In the genomic region with DNA sequence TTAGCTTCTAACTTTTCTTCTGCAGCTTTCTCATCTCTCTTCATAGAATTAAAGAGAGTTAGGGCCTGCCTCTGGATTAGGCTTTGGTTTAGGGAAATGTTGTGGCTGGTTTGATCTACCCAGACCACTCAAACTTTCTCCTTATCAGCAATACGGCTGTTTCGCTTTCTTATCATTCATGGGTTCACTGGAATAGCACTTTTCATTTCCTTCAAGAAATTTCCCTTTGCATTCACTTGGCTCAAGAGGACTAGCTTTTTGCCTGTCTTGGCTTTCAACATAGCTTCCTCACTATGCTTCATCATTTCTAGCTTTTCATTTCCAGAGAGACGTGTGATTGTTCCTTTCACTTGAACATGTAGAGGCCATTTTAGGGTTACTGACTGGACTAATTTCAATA, we compare ENCODE assay signal across 1 cellular context.
TF ChIP-seq lines count a peak whose summit lies in the region.

No MANE protein-coding gene starts in this region.

TF ChIP-seq in HEK293, 187 proteins besides CTCF, POLR2A, EP300 and RAD21 (continued from another document):
- TF ChIP-seq, protein P1, sequence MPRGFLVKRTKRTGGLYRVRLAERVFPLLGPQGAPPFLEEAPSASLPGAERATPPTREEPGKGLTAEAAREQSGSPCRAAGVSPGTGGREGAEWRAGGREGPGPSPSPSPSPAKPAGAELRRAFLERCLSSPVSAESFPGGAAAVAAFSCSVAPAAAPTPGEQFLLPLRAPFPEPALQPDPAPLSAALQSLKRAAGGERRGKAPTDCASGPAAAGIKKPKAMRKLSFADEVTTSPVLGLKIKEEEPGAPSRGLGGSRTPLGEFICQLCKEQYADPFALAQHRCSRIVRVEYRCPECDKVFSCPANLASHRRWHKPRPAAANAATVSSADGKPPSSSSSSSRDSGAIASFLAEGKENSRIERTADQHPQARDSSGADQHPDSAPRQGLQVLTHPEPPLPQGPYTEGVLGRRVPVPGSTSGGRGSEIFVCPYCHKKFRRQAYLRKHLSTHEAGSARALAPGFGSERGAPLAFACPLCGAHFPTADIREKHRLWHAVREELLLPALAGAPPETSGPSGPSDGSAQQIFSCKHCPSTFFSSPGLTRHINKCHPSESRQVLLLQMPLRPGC (tag by site-specific recombination; IDR thresholded peaks at IDR 0.05): no peak
- TF ChIP-seq, protein P2, sequence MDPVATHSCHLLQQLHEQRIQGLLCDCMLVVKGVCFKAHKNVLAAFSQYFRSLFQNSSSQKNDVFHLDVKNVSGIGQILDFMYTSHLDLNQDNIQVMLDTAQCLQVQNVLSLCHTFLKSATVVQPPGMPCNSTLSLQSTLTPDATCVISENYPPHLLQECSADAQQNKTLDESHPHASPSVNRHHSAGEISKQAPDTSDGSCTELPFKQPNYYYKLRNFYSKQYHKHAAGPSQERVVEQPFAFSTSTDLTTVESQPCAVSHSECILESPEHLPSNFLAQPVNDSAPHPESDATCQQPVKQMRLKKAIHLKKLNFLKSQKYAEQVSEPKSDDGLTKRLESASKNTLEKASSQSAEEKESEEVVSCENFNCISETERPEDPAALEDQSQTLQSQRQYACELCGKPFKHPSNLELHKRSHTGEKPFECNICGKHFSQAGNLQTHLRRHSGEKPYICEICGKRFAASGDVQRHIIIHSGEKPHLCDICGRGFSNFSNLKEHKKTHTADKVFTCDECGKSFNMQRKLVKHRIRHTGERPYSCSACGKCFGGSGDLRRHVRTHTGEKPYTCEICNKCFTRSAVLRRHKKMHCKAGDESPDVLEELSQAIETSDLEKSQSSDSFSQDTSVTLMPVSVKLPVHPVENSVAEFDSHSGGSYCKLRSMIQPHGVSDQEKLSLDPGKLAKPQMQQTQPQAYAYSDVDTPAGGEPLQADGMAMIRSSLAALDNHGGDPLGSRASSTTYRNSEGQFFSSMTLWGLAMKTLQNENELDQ (tag by site-specific recombination; IDR thresholded peaks at IDR 0.05; ENCODE audit: low read depth): no peak
